In genomic region chr2:176388886-176389285, GRCh38 we compare ENCODE assay signal across 14 cellular contexts.
"Had no signal": no experiment of that assay in that cellular context is flagged by ENCODE, and none has a peak within 500 bp of the region (broad histone marks: within the 10 kb centered on the region; RNA-seq: fewer than 3 reads in every experiment).

No MANE protein-coding gene starts in this region.

- H3K27ac ChIP-seq: esophagus muscularis mucosa, foreskin keratinocyte, psoas muscle, right lobe of liver, upper lobe of right lung had no signal

- H3K27me3 ChIP-seq: esophagus muscularis mucosa, right lobe of liver, upper lobe of right lung had no signal

- H3K4me1 ChIP-seq: foreskin keratinocyte, upper lobe of right lung had no signal

- H3K9me3 ChIP-seq: esophagus muscularis mucosa, mucosa of descending colon, psoas muscle, right lobe of liver, upper lobe of right lung had no signal

- H3K36me3 ChIP-seq: esophagus muscularis mucosa, right lobe of liver, upper lobe of right lung had no signal

- ATAC-seq: foreskin keratinocyte; left colon; mucosa of descending colon; natural killer cell; psoas muscle; right lobe of liver; stimulated activated naive CD8-positive, alpha-beta T cell treated with anti-CD3 and anti-CD28 coated beads, Interleukin-15, Interleukin-2, amounts not matched to agents 100 U/mL and 50 U/mL, for 24 hours; upper lobe of right lung had no signal

- H3K4me3 ChIP-seq: esophagus muscularis mucosa, mucosa of descending colon, psoas muscle, right lobe of liver, upper lobe of right lung had no signal

- DNase-seq: activated B cell treated with CpG ODN at 0.5 μM for 24 hours; activated CD4-positive, alpha-beta T cell treated with anti-CD3 and anti-CD28 coated beads, Interleukin-2, amount 10 ng/mL, durations not matched to agents 7 days and 5 days; activated CD8-positive, alpha-beta memory T cell treated with anti-CD3 and anti-CD28 coated beads for 24 hours; activated naive CD4-positive, alpha-beta T cell treated with Interleukin-2 at 50 U/mL for 16 hours; foreskin keratinocyte; left colon; mucosa of descending colon; natural killer cell; occipital lobe; psoas muscle; right lobe of liver; stimulated activated naive CD8-positive, alpha-beta T cell treated with anti-CD3 and anti-CD28 coated beads, Interleukin-15, Interleukin-2, amounts not matched to agents 100 U/mL and 50 U/mL, for 24 hours; upper lobe of right lung had no signal
